ENCODE assay signal across 11 cellular contexts in genomic region chr11:117830674-117831351, GRCh38. TPM values are rescaled to one million over a fixed set of nuclear protein-coding genes. Genes with fewer than 3 reads are reported as not detected.
DNase-seq lines count a peak whose midpoint lies in the region; ATAC-seq and TF ChIP-seq lines count a peak whose summit lies in the region.
"Had no signal": no experiment of that assay in that cellular context is flagged by ENCODE, and none has a peak within 500 bp of the region (broad histone marks: within the 10 kb centered on the region; RNA-seq: fewer than 3 reads in every experiment).

No MANE protein-coding gene starts in this region.

- CTCF ChIA-PET in activated CD8-positive, alpha-beta memory T cell treated with anti-CD3 and anti-CD28 coated beads, Interleukin-2, amount 10 ng/mL, durations not matched to agents 7 days and 5 days (lab: Charles Lee), result interaction anchor here (0.8 to 18.2 kb wide), 5 partner anchors 13 to 222 kb away, joined by 3 to 302 read pairs (median 11); no protein-coding TSS in a partner anchor

- H3K27ac Mint-ChIP-seq in activated CD8-positive, alpha-beta memory T cell treated with anti-CD3 and anti-CD28 coated beads, Interleukin-2, amount 10 ng/mL, durations not matched to agents 7 days and 5 days, result peak overlapping the region; percentile 70
- H3K27ac Mint-ChIP-seq in naive B cell, result peak overlapping the region in 3 of 6 donors; percentile 11 to 56 (median 11)
- H3K27ac Mint-ChIP-seq in neural progenitor cell, result no peak overlapping the region

- H3K36me3 ChIP-seq in right atrium auricular region, result no peaks in the 10 kb centered on the region
- H3K36me3 ChIP-seq in neural progenitor cell, result no peaks in the 10 kb centered on the region

- H3K4me3 ChIP-seq in right atrium auricular region (no peak overlapping the region), neural progenitor cell (no peak overlapping the region)
- H3K4me3 ChIP-seq: mucosa of descending colon had no signal

- intact Hi-C loops in left cardiac atrium (cut with DNase I), result no loop called here

- H3K4me3 Mint-ChIP-seq in activated CD8-positive, alpha-beta memory T cell treated with anti-CD3 and anti-CD28 coated beads, Interleukin-2, amount 10 ng/mL, durations not matched to agents 7 days and 5 days, result no peak overlapping the region
- H3K4me3 Mint-ChIP-seq in naive B cell (peak overlapping the region in 4 of 8 donors; percentile 8 to 85 (median 52)), neural progenitor cell (no peak overlapping the region)

- no peaks in the 10 kb centered on the region for H3K27me3 Mint-ChIP-seq in activated CD8-positive, alpha-beta memory T cell treated with anti-CD3 and anti-CD28 coated beads, Interleukin-2, amount 10 ng/mL, durations not matched to agents 7 days and 5 days
- peaks cover 26 to 42% (median 32%) of the 10 kb centered on the region in 3 donors for H3K27me3 Mint-ChIP-seq in naive B cell
- H3K27me3 Mint-ChIP-seq in neural progenitor cell (ENCODE audit: insufficient read depth, low read depth), result peaks cover 9% of the 10 kb centered on the region

- H3K27ac ChIP-seq in right atrium auricular region (no peak overlapping the region), neural progenitor cell (no peak overlapping the region)
- H3K27ac ChIP-seq: epithelial cell of prostate had no signal

- no peaks in the 10 kb centered on the region for H3F3A ChIP-seq in neural progenitor cell (ENCODE audit: low read depth)

- DNase-seq in left cardiac atrium (peak; percentile 17), right atrium auricular region (ENCODE audit: low spot score) (no peak), naive B cell (no peak), SHP77 (lab: John Stamatoyannopoulos, UW) (no peak), neural progenitor cell (ENCODE audit: low spot score) (no peak), middle frontal gyrus (ENCODE audit: extremely low spot score, low spot score) (no peak)
- peak; percentile 46 for DNase-seq in activated CD8-positive, alpha-beta memory T cell treated with anti-CD3 and anti-CD28 coated beads, Interleukin-2, amount 10 ng/mL, durations not matched to agents 7 days and 5 days
- DNase-seq: NCI-H226 had no signal

- no peak overlapping the region for H3K4me2 ChIP-seq in neural progenitor cell

- no peak overlapping the region for H2AFZ ChIP-seq in neural progenitor cell (replicated peaks)

- peaks cover 52% of the 10 kb centered on the region for H3K4me1 Mint-ChIP-seq in activated CD8-positive, alpha-beta memory T cell treated with anti-CD3 and anti-CD28 coated beads, Interleukin-2, amount 10 ng/mL, durations not matched to agents 7 days and 5 days
- H3K4me1 Mint-ChIP-seq in naive B cell, result peaks cover 25 to 48% (median 30%) of the 10 kb centered on the region in 3 donors
- peaks cover 15% of the 10 kb centered on the region for H3K4me1 Mint-ChIP-seq in neural progenitor cell

- H3K4me1 ChIP-seq in right atrium auricular region, result peaks cover 0 to 30% of the 10 kb centered on the region in 2 donors
- peaks cover 9% of the 10 kb centered on the region for H3K4me1 ChIP-seq in neural progenitor cell

- ATAC-seq in left cardiac atrium, result no peak
- no peak for ATAC-seq in activated CD8-positive, alpha-beta memory T cell treated with anti-CD3 and anti-CD28 coated beads, Interleukin-2, amount 10 ng/mL, durations not matched to agents 7 days and 5 days
- ATAC-seq in naive B cell (ENCODE audit: low read depth in 2 of 2), result peak; percentile 32 to 45
- no peak for ATAC-seq in esophagus mucosa
- ATAC-seq: mucosa of descending colon had no signal

- no peaks in the 10 kb centered on the region for H3K36me3 Mint-ChIP-seq in activated CD8-positive, alpha-beta memory T cell treated with anti-CD3 and anti-CD28 coated beads, Interleukin-2, amount 10 ng/mL, durations not matched to agents 7 days and 5 days
- H3K36me3 Mint-ChIP-seq in naive B cell (no peaks in the 10 kb centered on the region), neural progenitor cell (peaks cover 4% of the 10 kb centered on the region)

- H3K9me3 Mint-ChIP-seq in activated CD8-positive, alpha-beta memory T cell treated with anti-CD3 and anti-CD28 coated beads, Interleukin-2, amount 10 ng/mL, durations not matched to agents 7 days and 5 days (ENCODE audit: low read depth), result no peaks in the 10 kb centered on the region
- H3K9me3 Mint-ChIP-seq in naive B cell (peaks cover 0 to 3% (median 0%) of the 10 kb centered on the region in 7 donors), neural progenitor cell (no peaks in the 10 kb centered on the region)

- H3K27me3 ChIP-seq in right atrium auricular region (no peaks in the 10 kb centered on the region), neural progenitor cell (no peaks in the 10 kb centered on the region)

- TF ChIP-seq CTCF in right atrium auricular region (IDR thresholded peaks at IDR 0.05), result no peak
- no peak for TF ChIP-seq CTCF in neural progenitor cell (IDR thresholded peaks at IDR 0.05)

- H3K9me3 ChIP-seq in right atrium auricular region, result no peaks in the 10 kb centered on the region
- no peaks in the 10 kb centered on the region for H3K9me3 ChIP-seq in neural progenitor cell (ENCODE audit: low read depth)
- H3K9me3 ChIP-seq: mucosa of descending colon had no signal

- no peaks in the 10 kb centered on the region for H3K79me2 ChIP-seq in neural progenitor cell (ENCODE audit: low read depth)

- H3K9ac ChIP-seq in neural progenitor cell, result no peak overlapping the region

- no peaks in the 10 kb centered on the region for H4K20me1 ChIP-seq in neural progenitor cell (ENCODE audit: low read depth)

RNA-seq across cellular contexts. Expression of gene FXYD2, which starts 6.3 kb away (rescaled TPM):
- 1 to 10 TPM; 1.6 to 1.9 TPM for total RNA-seq in left cardiac atrium
- total RNA-seq in right atrium auricular region, result under 1 TPM; 0.59 to 0.78 TPM
- 10 to 100 TPM; 13.1 to 19.0 TPM for total RNA-seq in activated CD8-positive, alpha-beta memory T cell treated with anti-CD3 and anti-CD28 coated beads, Interleukin-2, amount 10 ng/mL, durations not matched to agents 7 days and 5 days
- 1 to 10 TPM in 1 of 6 donors, under 1 TPM in 2, not detected in 3; 0.74 to 4.0 (median 0.75) TPM for polyA plus RNA-seq in naive B cell (ENCODE audit: low read depth in 6 of 6)
- total RNA-seq in neural progenitor cell (ENCODE audit: low replicate concordance), result 1.7 and 1.9 TPM in 2 replicates
- not detected for total RNA-seq in esophagus mucosa

RNA-seq across cellular contexts. Expression of gene DSCAML1, which starts 33.8 kb away (rescaled TPM):
- total RNA-seq in left cardiac atrium (under 1 TPM; 0.76 to 0.88 TPM), right atrium auricular region (1 to 10 TPM in 1 of 2 donors, under 1 TPM in 1; 0.67 to 1.3 TPM), neural progenitor cell (ENCODE audit: low replicate concordance) (0.06 TPM in 2 replicates), esophagus mucosa (not detected)
- total RNA-seq in activated CD8-positive, alpha-beta memory T cell treated with anti-CD3 and anti-CD28 coated beads, Interleukin-2, amount 10 ng/mL, durations not matched to agents 7 days and 5 days, result 1 to 10 TPM in 1 of 2 experiments, under 1 TPM in 1; 0.42 to 1.4 TPM
- under 1 TPM in 3 of 6 donors, not detected in 3; 0.03 to 0.25 (median 0.11) TPM for polyA plus RNA-seq in naive B cell (ENCODE audit: low read depth in 6 of 6)

RNA-seq across cellular contexts. Expression of gene FXYD6, which starts 45.6 kb away (rescaled TPM):
- 10 to 100 TPM; 31.2 to 37.6 TPM for total RNA-seq in left cardiac atrium
- 10 to 100 TPM; 28.6 to 42.6 TPM for total RNA-seq in right atrium auricular region
- total RNA-seq in activated CD8-positive, alpha-beta memory T cell treated with anti-CD3 and anti-CD28 coated beads, Interleukin-2, amount 10 ng/mL, durations not matched to agents 7 days and 5 days, result under 1 TPM; 0.12 to 0.20 TPM
- polyA plus RNA-seq in naive B cell (ENCODE audit: low read depth in 6 of 6), result not detected
- total RNA-seq in neural progenitor cell (ENCODE audit: low replicate concordance), result 95.6 and 123 TPM in 2 replicates
- 1.6 TPM for total RNA-seq in esophagus mucosa

Comparison
In these comparisons a context has a peak if more than half of its experiments do, and no peak if none do; other contexts are left out.
1. DNase-seq: peak in left cardiac atrium (single experiment) and activated CD8-positive, alpha-beta memory T cell treated with anti-CD3 and anti-CD28 coated beads, Interleukin-2, amount 10 ng/mL, durations not matched to agents 7 days and 5 days (single experiment); none in right atrium auricular region (single experiment), naive B cell (single experiment), SHP77 (0 of 2), neural progenitor cell (single experiment) and middle frontal gyrus (single experiment).
2. ATAC-seq: peak in naive B cell (2 of 2); none in left cardiac atrium (0 of 2), activated CD8-positive, alpha-beta memory T cell treated with anti-CD3 and anti-CD28 coated beads, Interleukin-2, amount 10 ng/mL, durations not matched to agents 7 days and 5 days (single experiment) and esophagus mucosa (single experiment).
3. RNA of gene FXYD6, which starts 45.6 kb away (total RNA-seq): 95.6 to 123 TPM in neural progenitor cell, 28.6 to 42.6 TPM in right atrium auricular region and 31.2 to 37.6 TPM in left cardiac atrium; 1.6 TPM in esophagus mucosa (single experiment) and 0.12 to 0.20 TPM in activated CD8-positive, alpha-beta memory T cell treated with anti-CD3 and anti-CD28 coated beads, Interleukin-2, amount 10 ng/mL, durations not matched to agents 7 days and 5 days; every median in the first group is over 10 times any median in the second.